ENCODE assay signal across 1 cellular context in the genomic region with DNA sequence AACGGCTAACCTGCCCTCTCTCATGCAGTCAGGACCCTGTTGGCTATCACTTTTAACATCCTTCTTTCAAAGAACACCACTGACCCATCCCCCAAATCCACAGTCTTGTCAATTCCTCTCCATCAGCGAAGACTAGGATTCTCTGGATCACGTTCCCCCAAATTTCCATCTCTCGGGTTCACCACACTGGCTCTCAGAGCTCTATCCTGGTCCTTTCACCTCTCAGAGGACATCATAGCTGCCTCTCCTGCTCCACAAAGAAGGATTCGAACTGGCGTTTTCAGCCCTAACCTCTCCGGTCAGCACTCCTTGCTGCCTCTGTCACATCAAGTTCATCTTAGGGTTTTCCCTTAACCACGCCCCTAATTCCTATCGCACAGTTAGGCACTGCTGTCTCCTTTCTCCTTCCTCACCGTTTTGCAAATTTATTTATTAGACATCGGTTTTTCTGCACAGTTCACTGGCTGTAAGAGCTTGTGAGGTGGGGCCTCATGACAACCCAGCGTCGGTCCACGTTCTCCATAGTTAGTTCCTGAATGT.
TF ChIP-seq lines count a peak whose summit lies in the region.

No MANE protein-coding gene starts in this region.

TF ChIP-seq in H1, 55 proteins besides CTCF, POLR2A, EP300 and RAD21:
- no peak for TF ChIP-seq TAF1 (IDR thresholded peaks at IDR 0.05; ENCODE audit: low read depth, low read length)
- TF ChIP-seq, protein P1, sequence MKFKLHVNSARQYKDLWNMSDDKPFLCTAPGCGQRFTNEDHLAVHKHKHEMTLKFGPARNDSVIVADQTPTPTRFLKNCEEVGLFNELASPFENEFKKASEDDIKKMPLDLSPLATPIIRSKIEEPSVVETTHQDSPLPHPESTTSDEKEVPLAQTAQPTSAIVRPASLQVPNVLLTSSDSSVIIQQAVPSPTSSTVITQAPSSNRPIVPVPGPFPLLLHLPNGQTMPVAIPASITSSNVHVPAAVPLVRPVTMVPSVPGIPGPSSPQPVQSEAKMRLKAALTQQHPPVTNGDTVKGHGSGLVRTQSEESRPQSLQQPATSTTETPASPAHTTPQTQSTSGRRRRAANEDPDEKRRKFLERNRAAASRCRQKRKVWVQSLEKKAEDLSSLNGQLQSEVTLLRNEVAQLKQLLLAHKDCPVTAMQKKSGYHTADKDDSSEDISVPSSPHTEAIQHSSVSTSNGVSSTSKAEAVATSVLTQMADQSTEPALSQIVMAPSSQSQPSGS (IDR thresholded peaks at IDR 0.05; ENCODE audit: low read length): no peak
- TF ChIP-seq, protein P2, sequence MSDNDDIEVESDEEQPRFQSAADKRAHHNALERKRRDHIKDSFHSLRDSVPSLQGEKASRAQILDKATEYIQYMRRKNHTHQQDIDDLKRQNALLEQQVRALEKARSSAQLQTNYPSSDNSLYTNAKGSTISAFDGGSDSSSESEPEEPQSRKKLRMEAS (IDR thresholded peaks at IDR 0.05): no peak
- TF ChIP-seq RBBP5 (IDR thresholded peaks at IDR 0.05; ENCODE audit: borderline replicate concordance, low read depth, low read length): no peak
- TF ChIP-seq JUN (IDR thresholded peaks at IDR 0.05; ENCODE audit: low read depth, low read length): no peak
- no peak for TF ChIP-seq FOSL1 (IDR thresholded peaks at IDR 0.05; ENCODE audit: insufficient read depth, low read depth, low read length)
- TF ChIP-seq NRF1 (IDR thresholded peaks at IDR 0.05; ENCODE audit: low read depth, low read length): no peak
- no peak for TF ChIP-seq EZH2 (IDR thresholded peaks at IDR 0.05; ENCODE audit: low read depth, low read length, severe bottlenecking)
- TF ChIP-seq HDAC6 (IDR thresholded peaks at IDR 0.05; ENCODE audit: low read depth, low read length): no peak
- TF ChIP-seq BRCA1 (IDR thresholded peaks at IDR 0.05; ENCODE audit: low read depth, low read length): no peak
- no peak for TF ChIP-seq TEAD4 (IDR thresholded peaks at IDR 0.05; ENCODE audit: low read depth, low read length)
- no peak for TF ChIP-seq YY1 (IDR thresholded peaks at IDR 0.05; ENCODE audit: low read depth, low read length)
- no peak for TF ChIP-seq CEBPB (IDR thresholded peaks at IDR 0.05; ENCODE audit: low read depth, low read length)
- TF ChIP-seq GTF2F1 (IDR thresholded peaks at IDR 0.05; ENCODE audit: borderline replicate concordance, low read depth, low read length): no peak
- no peak for TF ChIP-seq CREB1 (IDR thresholded peaks at IDR 0.05)
